In the genomic region with DNA sequence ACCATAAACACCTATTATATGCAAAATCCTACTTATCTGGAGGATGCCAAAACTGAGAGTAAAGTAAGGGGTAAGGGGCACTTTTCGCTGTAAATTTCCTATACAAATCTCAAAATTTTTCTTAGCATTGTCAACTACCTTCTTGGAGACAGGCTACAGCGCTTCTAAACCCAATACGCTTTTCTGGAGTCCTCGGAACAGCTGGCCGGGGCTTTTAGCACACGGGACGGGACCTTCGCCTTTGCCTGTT, we compare ENCODE assay signal across 11 cellular contexts.
DNase-seq lines count a peak whose midpoint lies in the region; ATAC-seq and TF ChIP-seq lines count a peak whose summit lies in the region.
"Had no signal": no experiment of that assay in that cellular context is flagged by ENCODE, and none has a peak within 500 bp of the region (broad histone marks: within the 10 kb centered on the region; RNA-seq: fewer than 3 reads in every experiment).

No MANE protein-coding gene starts in this region.

- in situ Hi-C loops in brain microvascular endothelial cell (cut with HindIII; ENCODE audit: low pct_ligation_motif_present, low sequenced_read_pairs), result no loop called here

- no peak overlapping the region for H3K27ac ChIP-seq in brain microvascular endothelial cell
- H3K27ac ChIP-seq: colonic mucosa had no signal

- no peaks in the 10 kb centered on the region for H3K9me3 Mint-ChIP-seq in stimulated activated effector memory CD8-positive, alpha-beta T cell treated with anti-CD3 and anti-CD28 coated beads, Interleukin-12 subunit alpha, Interleukin-12 subunit beta, amount 100 ng/mL, for 72 hours

- H3K4me3 Mint-ChIP-seq in stimulated activated effector memory CD8-positive, alpha-beta T cell treated with anti-CD3 and anti-CD28 coated beads, Interleukin-12 subunit alpha, Interleukin-12 subunit beta, amount 100 ng/mL, for 72 hours, result peak overlapping the region; percentile 28

- peaks cover 11% of the 10 kb centered on the region for H3K4me1 Mint-ChIP-seq in stimulated activated effector memory CD8-positive, alpha-beta T cell treated with anti-CD3 and anti-CD28 coated beads, Interleukin-12 subunit alpha, Interleukin-12 subunit beta, amount 100 ng/mL, for 72 hours

- H3K27ac Mint-ChIP-seq in stimulated activated effector memory CD8-positive, alpha-beta T cell treated with anti-CD3 and anti-CD28 coated beads, Interleukin-12 subunit alpha, Interleukin-12 subunit beta, amount 100 ng/mL, for 72 hours, result no peak overlapping the region

- no peaks in the 10 kb centered on the region for H3K36me3 Mint-ChIP-seq in stimulated activated effector memory CD8-positive, alpha-beta T cell treated with anti-CD3 and anti-CD28 coated beads, Interleukin-12 subunit alpha, Interleukin-12 subunit beta, amount 100 ng/mL, for 72 hours

- no peaks in the 10 kb centered on the region for H3K36me3 ChIP-seq in brain microvascular endothelial cell (replicated peaks)
- H3K36me3 ChIP-seq: colonic mucosa had no signal

- no peaks in the 10 kb centered on the region for H3K9me3 ChIP-seq in iPS-18c (ENCODE audit: control insufficient read depth, insufficient read depth, low read length)
- H3K9me3 ChIP-seq: colonic mucosa had no signal

- DNase-seq in GOT3 (lab: John Stamatoyannopoulos, UW), result peak; percentile 54
- DNase-seq in brain microvascular endothelial cell, result no peak
- DNase-seq in stimulated activated effector memory CD8-positive, alpha-beta T cell treated with anti-CD3 and anti-CD28 coated beads, Interleukin-12 subunit alpha, Interleukin-12 subunit beta, amount 100 ng/mL, for 72 hours (ENCODE audit: low spot score in 2 of 2), result no peak
- DNase-seq in HuH-7.5 (ENCODE audit: low spot score), result no peak
- no peak for DNase-seq in stimulated activated CD4-positive, alpha-beta T cell treated with anti-CD3 and anti-CD28 coated beads, Interleukin-4, amount 100 ng/mL, for 24 hours
- DNase-seq in activated CD4-positive, CD25-positive, alpha-beta regulatory T cell treated with anti-CD3 and anti-CD28 coated beads, Interleukin-2, amount 50 U/mL, for 72 hours, result no peak
- no peak for DNase-seq in stimulated activated naive CD4-positive, alpha-beta T cell treated with Interleukin-2 at 50 U/mL for 16 hours (lab: John Stamatoyannopoulos, UW)
- DNase-seq: stimulated activated CD4-positive, alpha-beta T cell treated with anti-CD3 and anti-CD28 coated beads, Interleukin-15, amount 100 ng/mL, for 24 hours; T-helper 1 cell had no signal

- H3K27me3 ChIP-seq in brain microvascular endothelial cell (replicated peaks), result no peaks in the 10 kb centered on the region

- no peak for TF ChIP-seq CTCF in brain microvascular endothelial cell (IDR thresholded peaks at IDR 0.05; ENCODE audit: low read depth, low read length, missing control alignments)

- H3K4me3 ChIP-seq in brain microvascular endothelial cell (ENCODE audit: low read depth, low read length) (peak overlapping the region; percentile 67), iPS-18c (ENCODE audit: insufficient read depth, low read depth, low read length) (peak overlapping the region; percentile 50; the same call in 1 of the 2 replicates)

- ATAC-seq in stimulated activated effector memory CD8-positive, alpha-beta T cell treated with anti-CD3 and anti-CD28 coated beads, Interleukin-12 subunit alpha, Interleukin-12 subunit beta, amount 100 ng/mL, for 72 hours, result no peak
